ENCODE assay signal across 14 cellular contexts in genomic region chr15:98755781-98756180, GRCh38.
"Had no signal": no experiment of that assay in that cellular context is flagged by ENCODE, and none has a peak within 500 bp of the region (broad histone marks: within the 10 kb centered on the region; RNA-seq: fewer than 3 reads in every experiment).

No MANE protein-coding gene starts in this region.

- H3K36me3 ChIP-seq: cardiac muscle cell, gastrocnemius medialis, left lung, thyroid gland had no signal

- ATAC-seq: effector memory CD8-positive, alpha-beta T cell; gastrocnemius medialis; left lung had no signal

- H3K4me3 ChIP-seq: cardiac muscle cell, gastrocnemius medialis, left lung, thyroid gland had no signal

- H3K27ac ChIP-seq: cardiac muscle cell, gastrocnemius medialis, left lung, thyroid gland, VCaP had no signal

- DNase-seq: activated CD4-positive, alpha-beta T cell treated with anti-CD3 and anti-CD28 coated beads for 1 hour; activated CD8-positive, alpha-beta memory T cell treated with anti-CD3 and anti-CD28 coated beads for 24 hours; activated CD8-positive, alpha-beta memory T cell treated with anti-CD3 and anti-CD28 coated beads, Interleukin-2, amount 50 U/mL, for 48 hours; activated gamma-delta T cell; activated T-cell treated with anti-CD3 and anti-CD28 coated beads, Interleukin-2, amount 50 U/mL, for 48 hours; effector memory CD8-positive, alpha-beta T cell; gastrocnemius medialis; left lung; stimulated activated CD4-positive, alpha-beta T cell treated with anti-CD3 and anti-CD28 coated beads, Interleukin-12 subunit alpha, Interleukin-12 subunit beta, amount 100 ng/mL, for 4 hours; stimulated activated CD4-positive, alpha-beta T cell treated with anti-CD3 and anti-CD28 coated beads, Interleukin-1b, Interleukin-23, amount 100 ng/mL, for 48 hours; stimulated activated naive CD4-positive, alpha-beta T cell treated with Interleukin-2 at 50 U/mL for 16 hours; thyroid gland had no signal

- H3K27me3 ChIP-seq: cardiac muscle cell, gastrocnemius medialis, left lung, thyroid gland had no signal

- H3K9me3 ChIP-seq: gastrocnemius medialis, left lung, thyroid gland had no signal
